ENCODE assay signal across 10 cellular contexts in genomic region chr20:62710886-62711702, GRCh38. TPM values are rescaled to one million over a fixed set of nuclear protein-coding genes. Genes with fewer than 3 reads are reported as not detected.
DNase-seq lines count a peak whose midpoint lies in the region; ATAC-seq and TF ChIP-seq lines count a peak whose summit lies in the region.
"Had no signal": no experiment of that assay in that cellular context is flagged by ENCODE, and none has a peak within 500 bp of the region (broad histone marks: within the 10 kb centered on the region; RNA-seq: fewer than 3 reads in every experiment).

No MANE protein-coding gene starts in this region.

- no peaks in the 10 kb centered on the region for H3K79me2 ChIP-seq in osteoblast (ENCODE audit: insufficient read depth, low read length)

- H3K9me3 ChIP-seq in osteoblast (ENCODE audit: low read depth, low read length): no peaks in the 10 kb centered on the region

- no peaks in the 10 kb centered on the region for H3K4me1 ChIP-seq in foreskin keratinocyte
- H3K4me1 ChIP-seq in osteoblast (ENCODE audit: insufficient read depth, low read length): no peaks in the 10 kb centered on the region

- no peak overlapping the region for H3K4me3 ChIP-seq in osteoblast (ENCODE audit: insufficient read depth, low read length)

- H3K4me2 ChIP-seq in osteoblast (ENCODE audit: insufficient read depth, low read length): no peak overlapping the region

- H3K27ac ChIP-seq in foreskin keratinocyte: no peak overlapping the region
- no peak overlapping the region for H3K27ac ChIP-seq in osteoblast (ENCODE audit: low read depth, low read length)

- DNase-seq in AML-193 (lab: John Stamatoyannopoulos, UW) (peak; percentile 58 to 79), DMS79 treated with DMSO at 0.1 percent for 48 hours (lab: John Stamatoyannopoulos, UW) (peak; percentile 54), SIG-M5 (lab: John Stamatoyannopoulos, UW) (peak; percentile 28), foreskin keratinocyte (no peak), osteoblast (ENCODE audit: insufficient read length, low spot score, missing footprints) (no peak), occipital lobe (lab: John Stamatoyannopoulos, UW) (no peak)
- DNase-seq: NCI-H2029 treated with DMSO at 0.1 percent for 48 hours had no signal

- TF ChIP-seq CTCF in foreskin keratinocyte (conservative IDR thresholded peaks at IDR 0.05) (no peak), osteoblast (IDR thresholded peaks at IDR 0.05; ENCODE audit: extremely low read depth, low read depth, low read length) (no peak)

- no peaks in the 10 kb centered on the region for H3K36me3 ChIP-seq in osteoblast (ENCODE audit: insufficient read depth, low read length)

- H3K27me3 ChIP-seq in foreskin keratinocyte: peaks cover 34% of the 10 kb centered on the region
- H3K27me3 ChIP-seq in osteoblast (ENCODE audit: insufficient read depth, low read length): peaks cover 43% of the 10 kb centered on the region

- H2AFZ ChIP-seq in osteoblast (ENCODE audit: low read length): no peak overlapping the region

- H4K20me1 ChIP-seq in osteoblast (ENCODE audit: insufficient read depth, low read length): no peaks in the 10 kb centered on the region

- peak; percentile 69 for ATAC-seq in foreskin keratinocyte
- ATAC-seq in GM21515 (IDR thresholded peaks at IDR 0.05; ENCODE audit: unreplicated experiment): no peak
- no peak for ATAC-seq in GM19467 (IDR thresholded peaks at IDR 0.05; ENCODE audit: unreplicated experiment)

RNA-seq across cellular contexts. Expression of gene NTSR1, which starts 2.5 kb away (rescaled TPM):
- 2.3 and 2.8 TPM in 2 replicates for total RNA-seq in foreskin keratinocyte
- polyA plus RNA-seq in foreskin keratinocyte: 3.1 and 3.3 TPM in 2 replicates
- not detected in 2 replicates for total RNA-seq in osteoblast
- total RNA-seq in occipital lobe: 6.7 TPM
- total RNA-seq: myocyte had no signal

Comparison
In these comparisons a context has a peak if more than half of its experiments do, and no peak if none do; other contexts are left out.
1. DNase-seq: peak in AML-193 (2 of 2), DMS79 treated with DMSO at 0.1 percent for 48 hours (single experiment) and SIG-M5 (single experiment); none in foreskin keratinocyte (0 of 2), osteoblast (single experiment) and occipital lobe (single experiment).